In the genomic region with DNA sequence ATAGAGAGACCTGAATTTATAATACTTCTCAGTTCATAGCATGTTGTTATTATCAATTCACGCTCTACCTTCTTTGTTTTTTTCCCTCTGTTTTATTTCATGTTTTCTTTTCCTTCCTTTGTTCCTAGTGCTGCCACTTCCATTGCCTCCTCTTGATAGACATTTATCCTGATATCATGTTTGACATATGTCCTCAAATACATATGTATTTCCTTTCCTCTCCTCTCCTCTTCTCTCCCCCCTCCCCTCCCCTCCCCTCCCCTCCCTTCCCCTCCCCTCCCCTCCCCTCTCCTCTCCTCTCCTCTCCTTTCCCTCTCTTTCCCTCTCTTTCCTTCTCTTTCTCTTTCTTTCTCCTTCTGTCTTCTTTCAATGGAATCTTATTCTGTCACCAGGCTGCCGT, we compare ENCODE assay signal across 8 cellular contexts.
"Had no signal": no experiment of that assay in that cellular context is flagged by ENCODE, and none has a peak within 500 bp of the region (broad histone marks: within the 10 kb centered on the region; RNA-seq: fewer than 3 reads in every experiment).

No MANE protein-coding gene starts in this region.

- DNase-seq: GDM1, GF-D8 had no signal

- FAIRE-seq: G401.6, GM12878, GM12891, GM12892, GM18507, GM19239 had no signal

- ATAC-seq: GM12878 had no signal

- H3K4me3 ChIP-seq: GM12878 had no signal
